Comparison of ENCODE assay signal across 16 cellular contexts in genomic region chr2:175074478-175074877, GRCh38.
DNase-seq lines count a peak whose midpoint lies in the region; ATAC-seq and TF ChIP-seq lines count a peak whose summit lies in the region.
"Had no signal": no experiment of that assay in that cellular context is flagged by ENCODE, and none has a peak within 500 bp of the region (broad histone marks: within the 10 kb centered on the region; RNA-seq: fewer than 3 reads in every experiment).

No MANE protein-coding gene starts in this region.

- ATAC-seq in WTC11 (peak; percentile 81), HG02852 (IDR thresholded peaks at IDR 0.05; ENCODE audit: unreplicated experiment) (no peak)
- ATAC-seq: CD8-positive, alpha-beta T cell; GM12878; HepG2 had no signal

- DNase-seq in NCI-H82 (lab: John Stamatoyannopoulos, UW) (peak; percentile 12), NCI-H82 treated with DMSO at 0.1 percent for 48 hours (lab: John Stamatoyannopoulos, UW; ENCODE audit: unreplicated experiment) (no peak), WTC11 (ENCODE audit: low spot score) (no peak), left kidney (ENCODE audit: low read depth, low spot score) (peak; percentile 4), HPDE6-E6E7 (ENCODE audit: extremely low spot score) (no peak), substantia nigra (lab: John Stamatoyannopoulos, UW) (no peak)
- DNase-seq: 8988T; Calu3; CD8-positive, alpha-beta T cell; DMS79 treated with DMSO at 0.1 percent for 48 hours; HCEC 1CT had no signal

- H3K4me3 Mint-ChIP-seq in WTC11: no peak overlapping the region
- H3K4me3 Mint-ChIP-seq: CD8-positive, alpha-beta T cell; IgD-negative memory B cell had no signal

- TF ChIP-seq CTCF in WTC11 (IDR thresholded peaks at IDR 0.05): no peak

- H3K4me1 Mint-ChIP-seq in WTC11: peaks cover 9% of the 10 kb centered on the region
- H3K4me1 Mint-ChIP-seq: IgD-negative memory B cell had no signal

- no peak overlapping the region for H3K27ac ChIP-seq in substantia nigra (ENCODE audit: low read depth, low read length, poor library complexity, severe bottlenecking)
- H3K27ac ChIP-seq: BLaER1 had no signal

- POLR2A ChIA-PET in WTC11 (lab: Charles Lee): no interaction called here

- peaks cover 22% of the 10 kb centered on the region for H3K36me3 Mint-ChIP-seq in WTC11

- peaks cover 6% of the 10 kb centered on the region for H3K9me3 Mint-ChIP-seq in WTC11
- H3K9me3 Mint-ChIP-seq: CD8-positive, alpha-beta T cell; IgD-negative memory B cell had no signal

- H3K27ac Mint-ChIP-seq in WTC11: peak overlapping the region; percentile 11; the same call in 1 of the 2 replicates
- H3K27ac Mint-ChIP-seq: CD8-positive, alpha-beta T cell; IgD-negative memory B cell had no signal

- CTCF ChIA-PET in WTC11 (lab: Charles Lee): no interaction called here

- no peaks in the 10 kb centered on the region for H3K27me3 Mint-ChIP-seq in WTC11 (ENCODE audit: low read depth)
- H3K27me3 Mint-ChIP-seq: IgD-negative memory B cell had no signal

TF ChIP-seq in WTC11, 78 proteins besides CTCF, POLR2A, EP300 and RAD21:
- TF ChIP-seq, protein P1, sequence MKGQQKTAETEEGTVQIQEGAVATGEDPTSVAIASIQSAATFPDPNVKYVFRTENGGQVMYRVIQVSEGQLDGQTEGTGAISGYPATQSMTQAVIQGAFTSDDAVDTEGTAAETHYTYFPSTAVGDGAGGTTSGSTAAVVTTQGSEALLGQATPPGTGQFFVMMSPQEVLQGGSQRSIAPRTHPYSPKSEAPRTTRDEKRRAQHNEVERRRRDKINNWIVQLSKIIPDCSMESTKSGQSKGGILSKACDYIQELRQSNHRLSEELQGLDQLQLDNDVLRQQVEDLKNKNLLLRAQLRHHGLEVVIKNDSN (CRISPR knock-in tag; IDR thresholded peaks at IDR 0.05): no peak
- TF ChIP-seq TCF7 (CRISPR knock-in tag; IDR thresholded peaks at IDR 0.05; ENCODE audit: low read depth) (no peak), ZMAT4 (CRISPR knock-in tag; IDR thresholded peaks at IDR 0.05) (no peak), JUN (CRISPR knock-in tag; IDR thresholded peaks at IDR 0.05) (no peak), NR3C1 (CRISPR knock-in tag; conservative IDR thresholded peaks at IDR 0.05; ENCODE audit: low read depth) (no peak), NFYB (CRISPR knock-in tag; conservative IDR thresholded peaks at IDR 0.05; ENCODE audit: low read depth) (no peak), HMGA2 (CRISPR knock-in tag; IDR thresholded peaks at IDR 0.05) (no peak), ZNF138 (CRISPR knock-in tag; conservative IDR thresholded peaks at IDR 0.05) (no peak)
- TF ChIP-seq, protein P2, sequence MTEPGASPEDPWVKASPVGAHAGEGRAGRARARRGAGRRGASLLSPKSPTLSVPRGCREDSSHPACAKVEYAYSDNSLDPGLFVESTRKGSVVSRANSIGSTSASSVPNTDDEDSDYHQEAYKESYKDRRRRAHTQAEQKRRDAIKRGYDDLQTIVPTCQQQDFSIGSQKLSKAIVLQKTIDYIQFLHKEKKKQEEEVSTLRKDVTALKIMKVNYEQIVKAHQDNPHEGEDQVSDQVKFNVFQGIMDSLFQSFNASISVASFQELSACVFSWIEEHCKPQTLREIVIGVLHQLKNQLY (CRISPR knock-in tag; IDR thresholded peaks at IDR 0.05): no peak

Comparison
In these comparisons a context has a peak if more than half of its experiments do, and no peak if none do; other contexts are left out.
1. DNase-seq: peak in NCI-H82 (single experiment) and left kidney (single experiment); none in NCI-H82 treated with DMSO at 0.1 percent for 48 hours (single experiment), WTC11 (single experiment), HPDE6-E6E7 (single experiment) and substantia nigra (0 of 49).